ENCODE assay signal across 20 cellular contexts in genomic region chr5:35884789-35885172, GRCh38. TPM values are rescaled to one million over a fixed set of nuclear protein-coding genes. Genes with fewer than 3 reads are reported as not detected.
DNase-seq lines count a peak whose midpoint lies in the region; ATAC-seq, FAIRE-seq and TF ChIP-seq lines count a peak whose summit lies in the region.
"Had no signal": no experiment of that assay in that cellular context is flagged by ENCODE, and none has a peak within 500 bp of the region (broad histone marks: within the 10 kb centered on the region; RNA-seq: fewer than 3 reads in every experiment).

No MANE protein-coding gene starts in this region.

- H4K20me1 ChIP-seq in BLaER1 treated with 17β-estradiol and CSF1 and Interleukin-3, amounts not matched to agents 10 nM and 100 nM, result no peaks in the 10 kb centered on the region
- no peaks in the 10 kb centered on the region for H4K20me1 ChIP-seq in PC-9 (ENCODE audit: insufficient read depth)

- intact Hi-C loops in PC-9 (cut with micrococcal nuclease; ENCODE audit: unreplicated experiment), result no loop called here

- H3K4me1 ChIP-seq in BLaER1 treated with 17β-estradiol and CSF1 and Interleukin-3, amounts not matched to agents 10 nM and 100 nM, result peaks cover 68 to 92% (median 83%) of the 10 kb centered on the region in 10 experiments
- H3K4me1 ChIP-seq in PC-9 (replicated peaks; ENCODE audit: insufficient read depth), result peaks cover 28% of the 10 kb centered on the region
- H3K4me1 ChIP-seq: ascending aorta, uterus had no signal

- peak overlapping the region in 9 of 11 experiments; percentile 53 to 91 (median 77); a peak in 18 of 22 replicates for H3K9ac ChIP-seq in BLaER1 treated with 17β-estradiol and CSF1 and Interleukin-3, amounts not matched to agents 10 nM and 100 nM

- H3K4me2 ChIP-seq in BLaER1 treated with 17β-estradiol and CSF1 and Interleukin-3, amounts not matched to agents 10 nM and 100 nM, result peak overlapping the region; percentile 58 to 95 (median 82); a peak in 21 of 22 replicates
- H3K4me2 ChIP-seq in PC-9, result peak overlapping the region; percentile 27; the same call in 1 of the 2 replicates

- peak overlapping the region in 10 of 11 experiments; percentile 70 to 99 (median 94); a peak in 21 of 22 replicates for H3K27ac ChIP-seq in BLaER1 treated with 17β-estradiol and CSF1 and Interleukin-3, amounts not matched to agents 10 nM and 100 nM
- peak overlapping the region; percentile 41 for H3K27ac ChIP-seq in PC-9
- H3K27ac ChIP-seq: ascending aorta, uterus had no signal

- no peaks in the 10 kb centered on the region for H3K9me2 ChIP-seq in PC-9 (ENCODE audit: insufficient read depth)

- H3K79me2 ChIP-seq in PC-9 (ENCODE audit: low read depth), result no peaks in the 10 kb centered on the region

- peaks cover 18% of the 10 kb centered on the region for H3F3A ChIP-seq in PC-9 (ENCODE audit: insufficient read depth, low read depth)

- no peak overlapping the region for H2AFZ ChIP-seq in PC-9

- no TSS peak for BruUV-seq in PC-9 (replicated peaks; lab: Mats Ljungman, UMichigan)

- peaks cover 0 to 18% (median under 1%) of the 10 kb centered on the region in 11 experiments; a peak in 7 of 22 replicates for H3K36me3 ChIP-seq in BLaER1 treated with 17β-estradiol and CSF1 and Interleukin-3, amounts not matched to agents 10 nM and 100 nM
- H3K36me3 ChIP-seq in PC-9 (ENCODE audit: low read depth), result no peaks in the 10 kb centered on the region
- H3K36me3 ChIP-seq: ascending aorta, uterus had no signal

- TF ChIP-seq CTCF in PC-9 (conservative IDR thresholded peaks at IDR 0.05), result no peak

- no peak for DNase-seq in PC-9
- DNase-seq in amygdala (lab: John Stamatoyannopoulos, UW), result no peak
- DNase-seq in NK-92 (lab: John Stamatoyannopoulos, UW; ENCODE audit: unreplicated experiment), result no peak
- no peak for DNase-seq in urothelium cell line (ENCODE audit: low spot score)
- DNase-seq: activated effector memory CD4-positive, alpha-beta T cell treated with Interleukin-2 at 50 U/mL for 16 hours; COR-L47; glutamatergic neuron; NCI-H1694; NCI-H510A treated with DMSO at 0.1 percent for 48 hours; uterus had no signal

- CTCF ChIA-PET in PC-9 (lab: Charles Lee), result no interaction called here

- POLR2A ChIA-PET in PC-9 (lab: Charles Lee; ENCODE audit: unreplicated experiment), result no interaction called here

- H3K9me3 ChIP-seq in BLaER1 treated with 17β-estradiol and CSF1 and Interleukin-3, amounts not matched to agents 10 nM and 100 nM (replicated peaks in 1 of 11), result peaks cover 10 to 21% (median 11%) of the 10 kb centered on the region in 11 experiments; a peak in 20 of 22 replicates
- no peaks in the 10 kb centered on the region for H3K9me3 ChIP-seq in PC-9 (ENCODE audit: insufficient read depth, low read depth)
- H3K9me3 ChIP-seq: ascending aorta, uterus had no signal

- H3K4me3 ChIP-seq in BLaER1 treated with 17β-estradiol and CSF1 and Interleukin-3, amounts not matched to agents 10 nM and 100 nM, result peak overlapping the region in 2 of 10 experiments; percentile 21 to 24; a peak in 5 of 20 replicates
- H3K4me3 ChIP-seq in PC-9, result no peak overlapping the region
- H3K4me3 ChIP-seq: ascending aorta, lung, uterus had no signal

- H3K27me3 ChIP-seq in BLaER1 treated with 17β-estradiol and CSF1 and Interleukin-3, amounts not matched to agents 10 nM and 100 nM, result no peaks in the 10 kb centered on the region
- H3K27me3 ChIP-seq in PC-9 (ENCODE audit: insufficient read depth, low read depth), result no peaks in the 10 kb centered on the region
- H3K27me3 ChIP-seq: ascending aorta, uterus had no signal

- no peak for FAIRE-seq in urothelium cell line (lab: Jason Lieb, UNC)
- FAIRE-seq: colon, GM18507 had no signal

- ATAC-seq in GM18870 (IDR thresholded peaks at IDR 0.05; ENCODE audit: unreplicated experiment) (peak; percentile 22), HG03039 (IDR thresholded peaks at IDR 0.05; ENCODE audit: unreplicated experiment) (peak; percentile 25), HG03108 (IDR thresholded peaks at IDR 0.05; ENCODE audit: unreplicated experiment) (no peak)

RNA-seq across cellular contexts. Expression of gene IL7R, which starts 28.1 kb away (rescaled TPM):
- 0.41 TPM in 1 of 2 replicates, not detected in the other for total RNA-seq in PC-9 (2021)
- total RNA-seq: neural crest cell had no signal

RNA-seq across cellular contexts. Expression of gene CAPSL, which starts 53.6 kb away (rescaled TPM):
- total RNA-seq in PC-9 (2021), result not detected in 2 replicates
- total RNA-seq: ascending aorta, epithelial cell of proximal tubule, neural crest cell had no signal
